ENCODE assay signal across 33 cellular contexts in the genomic region with DNA sequence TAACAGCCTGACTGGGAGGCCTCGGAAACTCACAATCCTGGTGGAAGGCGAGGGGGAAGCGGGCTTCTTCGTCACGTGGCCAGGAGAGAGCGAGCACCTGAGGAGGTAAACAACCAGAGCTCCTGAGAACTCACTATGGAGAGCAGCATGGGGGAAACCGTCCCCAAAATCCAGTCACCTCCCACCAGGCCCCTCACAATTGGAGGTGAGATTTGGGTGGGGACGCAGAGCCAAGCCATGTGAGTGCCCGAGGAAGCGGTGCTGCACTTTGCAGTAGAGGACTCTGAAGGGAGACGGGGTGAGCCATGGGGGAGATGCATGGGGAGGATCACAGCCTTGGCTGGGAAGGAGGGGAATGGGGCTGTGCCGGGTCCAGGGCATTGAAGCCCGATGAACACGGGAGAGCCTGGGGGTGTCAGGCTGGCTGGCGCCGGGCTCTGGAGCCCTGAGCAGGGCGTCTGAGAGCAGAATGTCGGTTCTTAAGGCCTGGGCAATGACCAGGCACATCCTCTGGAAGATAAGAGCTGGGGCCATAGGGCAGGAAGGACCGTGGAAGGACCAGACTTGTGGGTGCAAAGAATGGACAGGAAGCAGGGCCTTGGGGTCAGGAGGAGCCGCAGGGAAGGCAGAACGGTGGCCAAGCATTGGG.
"Had no signal": no experiment of that assay in that cellular context is flagged by ENCODE, and none has a peak within 500 bp of the region (broad histone marks: within the 10 kb centered on the region; RNA-seq: fewer than 3 reads in every experiment).

No MANE protein-coding gene starts in this region.

- DNase-seq: activated B cell treated with CpG ODN at 0.5 μM for 24 hours; activated CD4-positive, alpha-beta memory T cell treated with anti-CD3 and anti-CD28 coated beads for 36 hours; activated CD4-positive, alpha-beta T cell treated with anti-CD3 and anti-CD28 coated beads for 4 hours; activated CD4-positive, alpha-beta T cell treated with anti-CD3 and anti-CD28 coated beads, Interleukin-2, amount 10 ng/mL, durations not matched to agents 7 days and 5 days; activated CD4-positive, CD25-positive, alpha-beta regulatory T cell treated with anti-CD3 and anti-CD28 coated beads, Interleukin-2, amount 50 U/mL, for 72 hours; activated CD8-positive, alpha-beta memory T cell treated with anti-CD3 and anti-CD28 coated beads, Interleukin-2, amount 50 U/mL, for 4 hours; activated CD8-positive, alpha-beta T cell treated with anti-CD3 and anti-CD28 coated beads for 36 hours; activated effector memory CD4-positive, alpha-beta T cell treated with anti-CD3 and anti-CD28 coated beads, Interleukin-2, amount 50 U/mL, for 16 hours; activated gamma-delta T cell treated with Interleukin-2 at 50 U/mL for 16 hours; activated naive CD4-positive, alpha-beta T cell; activated naive CD4-positive, alpha-beta T cell treated with anti-CD3 and anti-CD28 coated beads for 36 hours; activated naive CD4-positive, alpha-beta T cell treated with anti-CD3 and anti-CD28 coated beads, Interleukin-2, amount 50 U/mL, for 16 hours; activated naive CD8-positive, alpha-beta T cell treated with anti-CD3 and anti-CD28 coated beads for 36 hours; activated T-cell treated with anti-CD3 and anti-CD28 coated beads for 4 hours; activated T-cell treated with anti-CD3 and anti-CD28 coated beads, Interleukin-2, amount 50 U/mL, for 1 hour; activated T-cell treated with anti-CD3 and anti-CD28 coated beads, Interleukin-2, amount 50 U/mL, for 4 hours; activated T-cell treated with anti-CD3 and anti-CD28 coated beads, Interleukin-2, amount 50 U/mL, for 72 hours; adrenal gland; amniotic stem cell; aorta; body of pancreas; brain microvascular endothelial cell; central memory CD4-positive, alpha-beta T cell; T-helper 1 cell; T-helper 2 cell; T-helper 9 cell had no signal

- H3K4me3 Mint-ChIP-seq: activated B cell treated with CpG ODN at 0.5 μM for 24 hours; activated CD4-positive, alpha-beta memory T cell treated with anti-CD3 and anti-CD28 coated beads for 36 hours; activated CD4-positive, alpha-beta T cell treated with anti-CD3 and anti-CD28 coated beads, Interleukin-2, amount 10 ng/mL, durations not matched to agents 7 days and 5 days; activated CD8-positive, alpha-beta T cell treated with anti-CD3 and anti-CD28 coated beads for 36 hours; activated naive CD4-positive, alpha-beta T cell treated with anti-CD3 and anti-CD28 coated beads for 36 hours; activated naive CD8-positive, alpha-beta T cell treated with anti-CD3 and anti-CD28 coated beads for 36 hours; activated T-cell treated with anti-CD3 and anti-CD28 coated beads, Interleukin-2, amount 50 U/mL, for 4 hours; activated T-cell treated with anti-CD3 and anti-CD28 coated beads, Interleukin-2, amount 50 U/mL, for 72 hours; activated T-helper 1 cell treated with anti-CD3 and anti-CD28 coated beads, Interleukin-12 subunit alpha, Interleukin-12 subunit beta, Interleukin-2, Interleukin-4 antibody, amounts not matched to agents 30 ng/mL and 10 ng/mL and 1 ng/mL, durations not matched to agents 14 hours and 24 hours and 36 hours; activated T-helper 17 cell treated with anti-CD3 and anti-CD28 coated beads, Interleukin-2, amount 50 U/mL, for 72 hours; T-helper 1 cell treated with Interleukin-12 subunit alpha and Interleukin-12 subunit beta and Interleukin-4 antibody, amounts not matched to agents 30 μg/mL and 1 μg/mL, for 36 hours; T-helper 2 cell treated with Interferon-gamma antibody and Interleukin-4, amounts not matched to agents 5 μg/mL and 100 μg/mL, for 36 hours had no signal

- H3K4me1 ChIP-seq: adrenal gland, body of pancreas, breast epithelium had no signal

- H3K27me3 ChIP-seq: adrenal gland, body of pancreas, brain microvascular endothelial cell, breast epithelium had no signal

- H3K36me3 Mint-ChIP-seq: activated CD4-positive, alpha-beta memory T cell treated with anti-CD3 and anti-CD28 coated beads for 36 hours; activated naive CD8-positive, alpha-beta T cell treated with anti-CD3 and anti-CD28 coated beads for 36 hours had no signal

- H3K36me3 ChIP-seq: adrenal gland, brain microvascular endothelial cell, breast epithelium had no signal

- H3K27me3 Mint-ChIP-seq: activated B cell treated with CpG ODN at 0.5 μM for 24 hours; activated CD4-positive, alpha-beta memory T cell treated with anti-CD3 and anti-CD28 coated beads for 36 hours; activated CD4-positive, alpha-beta T cell treated with anti-CD3 and anti-CD28 coated beads, Interleukin-2, amount 10 ng/mL, durations not matched to agents 7 days and 5 days; activated CD8-positive, alpha-beta T cell treated with anti-CD3 and anti-CD28 coated beads for 36 hours; activated naive CD8-positive, alpha-beta T cell treated with anti-CD3 and anti-CD28 coated beads for 36 hours; activated T-helper 17 cell treated with anti-CD3 and anti-CD28 coated beads, Interleukin-2, amount 50 U/mL, for 72 hours had no signal

- H3K27ac Mint-ChIP-seq: activated B cell treated with CpG ODN at 0.5 μM for 24 hours; activated CD4-positive, alpha-beta memory T cell treated with anti-CD3 and anti-CD28 coated beads for 36 hours; activated CD4-positive, alpha-beta T cell treated with anti-CD3 and anti-CD28 coated beads, Interleukin-2, amount 10 ng/mL, durations not matched to agents 7 days and 5 days; activated CD8-positive, alpha-beta T cell treated with anti-CD3 and anti-CD28 coated beads for 36 hours; activated naive CD4-positive, alpha-beta T cell treated with anti-CD3 and anti-CD28 coated beads for 36 hours; activated naive CD4-positive, alpha-beta T cell treated with anti-CD3 and anti-CD28 coated beads, Interleukin-2, amount 50 U/mL, for 72 hours; activated naive CD8-positive, alpha-beta T cell treated with anti-CD3 and anti-CD28 coated beads for 36 hours; activated T-cell treated with anti-CD3 and anti-CD28 coated beads, Interleukin-2, amount 50 U/mL, for 72 hours; activated T-helper 1 cell treated with anti-CD3 and anti-CD28 coated beads, Interleukin-12 subunit alpha, Interleukin-12 subunit beta, Interleukin-2, Interleukin-4 antibody, amounts not matched to agents 30 ng/mL and 10 ng/mL and 1 ng/mL, durations not matched to agents 14 hours and 24 hours and 36 hours; activated T-helper 17 cell treated with anti-CD3 and anti-CD28 coated beads, Interleukin-2, amount 50 U/mL, for 72 hours; T-helper 1 cell treated with Interleukin-12 subunit alpha and Interleukin-12 subunit beta and Interleukin-4 antibody, amounts not matched to agents 30 μg/mL and 1 μg/mL, for 36 hours; T-helper 2 cell treated with Interferon-gamma antibody and Interleukin-4, amounts not matched to agents 5 μg/mL and 100 μg/mL, for 36 hours had no signal

- ATAC-seq: activated CD8-positive, alpha-beta T cell treated with anti-CD3 and anti-CD28 coated beads for 36 hours; activated naive CD4-positive, alpha-beta T cell treated with anti-CD3 and anti-CD28 coated beads, Interleukin-2, amount 50 U/mL, for 72 hours; activated T-cell treated with anti-CD3 and anti-CD28 coated beads, Interleukin-2, amount 50 U/mL, for 4 hours; activated T-cell treated with anti-CD3 and anti-CD28 coated beads, Interleukin-2, amount 50 U/mL, for 72 hours; activated T-helper 17 cell treated with anti-CD3 and anti-CD28 coated beads, Interleukin-2, amount 50 U/mL, for 72 hours; body of pancreas had no signal

- H3K4me3 ChIP-seq: adrenal gland, body of pancreas, breast epithelium had no signal

- H3K4me1 Mint-ChIP-seq: activated B cell treated with CpG ODN at 0.5 μM for 24 hours; activated CD4-positive, alpha-beta T cell treated with anti-CD3 and anti-CD28 coated beads, Interleukin-2, amount 10 ng/mL, durations not matched to agents 7 days and 5 days; activated naive CD8-positive, alpha-beta T cell treated with anti-CD3 and anti-CD28 coated beads for 36 hours; activated T-helper 17 cell treated with anti-CD3 and anti-CD28 coated beads, Interleukin-2, amount 50 U/mL, for 72 hours had no signal

- H3K9me3 ChIP-seq: body of pancreas had no signal

- H3K27ac ChIP-seq: adrenal gland, body of pancreas, brain microvascular endothelial cell, breast epithelium, VCaP had no signal

- H3K9me3 Mint-ChIP-seq: activated CD8-positive, alpha-beta T cell treated with anti-CD3 and anti-CD28 coated beads for 36 hours had no signal
